In the genomic region with DNA sequence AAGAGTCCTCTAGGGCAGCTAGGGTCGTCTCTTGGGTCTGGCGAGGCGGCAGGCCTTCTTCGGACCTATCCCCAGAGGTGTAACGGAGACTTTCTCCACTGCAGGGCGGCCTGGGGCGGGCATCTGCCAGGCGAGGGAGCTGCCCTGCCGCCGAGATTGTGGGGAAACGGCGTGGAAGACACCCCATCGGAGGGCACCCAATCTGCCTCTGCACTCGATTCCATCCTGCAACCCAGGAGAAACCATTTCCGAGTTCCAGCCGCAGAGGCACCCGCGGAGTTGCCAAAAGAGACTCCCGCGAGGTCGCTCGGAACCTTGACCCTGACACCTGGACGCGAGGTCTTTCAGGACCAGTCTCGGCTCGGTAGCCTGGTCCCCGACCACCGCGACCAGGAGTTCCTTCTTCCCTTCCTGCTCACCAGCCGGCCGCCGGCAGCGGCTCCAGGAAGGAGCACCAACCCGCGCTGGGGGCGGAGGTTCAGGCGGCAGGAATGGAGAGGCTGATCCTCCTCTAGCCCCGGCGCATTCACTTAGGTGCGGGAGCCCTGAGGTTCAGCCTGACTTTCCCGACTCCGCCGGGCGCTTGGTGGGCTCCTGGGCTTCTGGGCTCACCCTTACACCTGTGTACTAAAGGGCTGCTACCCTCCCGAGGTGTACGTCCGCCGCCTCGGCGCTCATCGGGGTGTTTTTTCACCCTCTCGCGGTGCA, we compare ENCODE assay signal across 11 cellular contexts. TPM values are rescaled to one million over a fixed set of nuclear protein-coding genes. Genes with fewer than 3 reads are reported as not detected.
A peak's percentile ranks its signal among the peaks of the same experiment; 100 is the strongest.
DNase-seq lines count a peak whose midpoint lies in the region; ATAC-seq and TF ChIP-seq lines count a peak whose summit lies in the region.
"Had no signal": no experiment of that assay in that cellular context is flagged by ENCODE, and none has a peak within 500 bp of the region (broad histone marks: within the 10 kb centered on the region; RNA-seq: fewer than 3 reads in every experiment).

No MANE protein-coding gene starts in this region.

- H3K4me1 ChIP-seq in BLaER1 treated with 17β-estradiol and CSF1 and Interleukin-3, amounts not matched to agents 10 nM and 100 nM: peaks cover 6 to 16% (median 14%) of the 10 kb centered on the region in 10 experiments; a peak in 14 of 20 replicates
- H3K4me1 ChIP-seq in neural progenitor cell: peaks cover 30% of the 10 kb centered on the region

- H3K9me3 Mint-ChIP-seq in activated CD4-positive, alpha-beta memory T cell treated with anti-CD3 and anti-CD28 coated beads for 36 hours: no peaks in the 10 kb centered on the region
- peaks cover 6% of the 10 kb centered on the region for H3K9me3 Mint-ChIP-seq in neural progenitor cell

- POLR2A ChIA-PET in activated CD4-positive, alpha-beta memory T cell treated with anti-CD3 and anti-CD28 coated beads for 36 hours (lab: Charles Lee): no interaction called here

- peaks cover 80 to 88% (median 82%) of the 10 kb centered on the region in 11 experiments for H3K27me3 ChIP-seq in BLaER1 treated with 17β-estradiol and CSF1 and Interleukin-3, amounts not matched to agents 10 nM and 100 nM
- H3K27me3 ChIP-seq in neural progenitor cell: peaks cover 100% of the 10 kb centered on the region

- peaks cover 28% of the 10 kb centered on the region for H3K4me1 Mint-ChIP-seq in activated CD4-positive, alpha-beta memory T cell treated with anti-CD3 and anti-CD28 coated beads for 36 hours (ENCODE audit: low read depth)
- peaks cover 16% of the 10 kb centered on the region for H3K4me1 Mint-ChIP-seq in neural progenitor cell

- peaks cover 28 to 66% (median 45%) of the 10 kb centered on the region in 11 experiments for H3K9me3 ChIP-seq in BLaER1 treated with 17β-estradiol and CSF1 and Interleukin-3, amounts not matched to agents 10 nM and 100 nM (replicated peaks in 1 of 11)
- H3K9me3 ChIP-seq in neural progenitor cell (ENCODE audit: low read depth): no peaks in the 10 kb centered on the region

- H2AFZ ChIP-seq in neural progenitor cell (replicated peaks): peak overlapping the region; percentile 64
- H2AFZ ChIP-seq: PC-9 had no signal

- peak overlapping the region; percentile 39 for H3K4me3 Mint-ChIP-seq in activated CD4-positive, alpha-beta memory T cell treated with anti-CD3 and anti-CD28 coated beads for 36 hours
- peak overlapping the region; percentile 75 for H3K4me3 Mint-ChIP-seq in neural progenitor cell

- H3K79me2 ChIP-seq in neural progenitor cell (ENCODE audit: low read depth): no peaks in the 10 kb centered on the region

- H3K4me2 ChIP-seq in BLaER1 treated with 17β-estradiol and CSF1 and Interleukin-3, amounts not matched to agents 10 nM and 100 nM: peak overlapping the region; percentile 48 to 92 (median 74)
- peak overlapping the region; percentile 86 for H3K4me2 ChIP-seq in neural progenitor cell
- H3K4me2 ChIP-seq: PC-9 had no signal

- H3K9ac ChIP-seq in BLaER1 treated with 17β-estradiol and CSF1 and Interleukin-3, amounts not matched to agents 10 nM and 100 nM: peak overlapping the region in 5 of 11 experiments; percentile 14 to 56 (median 35); a peak in 7 of 22 replicates
- no peak overlapping the region for H3K9ac ChIP-seq in neural progenitor cell

- H4K20me1 ChIP-seq in BLaER1 treated with 17β-estradiol and CSF1 and Interleukin-3, amounts not matched to agents 10 nM and 100 nM: peaks cover 0 to 9% (median 0%) of the 10 kb centered on the region in 11 experiments; a peak in 2 of 22 replicates
- H4K20me1 ChIP-seq in neural progenitor cell (ENCODE audit: low read depth): peaks cover 51% of the 10 kb centered on the region

- H3K36me3 Mint-ChIP-seq in activated CD4-positive, alpha-beta memory T cell treated with anti-CD3 and anti-CD28 coated beads for 36 hours: no peaks in the 10 kb centered on the region
- H3K36me3 Mint-ChIP-seq in neural progenitor cell: peaks cover 3% of the 10 kb centered on the region

- H3K4me3 ChIP-seq in BLaER1 treated with 17β-estradiol and CSF1 and Interleukin-3, amounts not matched to agents 10 nM and 100 nM: peak overlapping the region; percentile 39 to 63 (median 50)
- peak overlapping the region; percentile 41 for H3K4me3 ChIP-seq in fibroblast of the aortic adventitia (ENCODE audit: low read depth, low read length)
- H3K4me3 ChIP-seq in neural progenitor cell: peak overlapping the region; percentile 44
- H3K4me3 ChIP-seq: PC-9 had no signal

- ATAC-seq in HG02981 (IDR thresholded peaks at IDR 0.05; ENCODE audit: unreplicated experiment) (no peak), GM18907 (IDR thresholded peaks at IDR 0.05; ENCODE audit: unreplicated experiment) (no peak)

- CTCF ChIA-PET in activated CD4-positive, alpha-beta memory T cell treated with anti-CD3 and anti-CD28 coated beads for 36 hours (lab: Charles Lee): interaction anchor here (0.6 to 1.6 kb wide), 4 partner anchors 10 to 485 kb away, joined by 3 to 7 read pairs (median 4); no protein-coding TSS in a partner anchor

- H3K27ac Mint-ChIP-seq in activated CD4-positive, alpha-beta memory T cell treated with anti-CD3 and anti-CD28 coated beads for 36 hours: no peak overlapping the region
- H3K27ac Mint-ChIP-seq in neural progenitor cell: no peak overlapping the region

- no peak for DNase-seq in activated CD4-positive, alpha-beta memory T cell treated with anti-CD3 and anti-CD28 coated beads for 36 hours
- DNase-seq in fibroblast of the aortic adventitia (ENCODE audit: low read depth): no peak
- DNase-seq in neural progenitor cell (ENCODE audit: low spot score): peak; percentile 73
- no peak for DNase-seq in nucleus accumbens (lab: John Stamatoyannopoulos, UW)
- no peak for DNase-seq in hypothalamus (lab: John Stamatoyannopoulos, UW)
- DNase-seq: DMS153 had no signal

- intact Hi-C loops in activated CD4-positive, alpha-beta memory T cell treated with anti-CD3 and anti-CD28 coated beads for 36 hours (cut with micrococcal nuclease): loop anchor here (5.0 to 10.0 kb wide), 2 partner anchors 59 to 196 kb away; partner anchors contain the start of gene SIX3

- H3K27me3 Mint-ChIP-seq in activated CD4-positive, alpha-beta memory T cell treated with anti-CD3 and anti-CD28 coated beads for 36 hours: peaks cover 76% of the 10 kb centered on the region
- peaks cover 80% of the 10 kb centered on the region for H3K27me3 Mint-ChIP-seq in neural progenitor cell (ENCODE audit: insufficient read depth, low read depth)

- H3K27ac ChIP-seq in BLaER1 treated with 17β-estradiol and CSF1 and Interleukin-3, amounts not matched to agents 10 nM and 100 nM: no peak overlapping the region
- H3K27ac ChIP-seq in neural progenitor cell: no peak overlapping the region
- H3K27ac ChIP-seq: PC-9 had no signal

- peaks cover 28% of the 10 kb centered on the region for H3F3A ChIP-seq in neural progenitor cell (ENCODE audit: low read depth)

- no peaks in the 10 kb centered on the region for H3K36me3 ChIP-seq in BLaER1 treated with 17β-estradiol and CSF1 and Interleukin-3, amounts not matched to agents 10 nM and 100 nM
- no peaks in the 10 kb centered on the region for H3K36me3 ChIP-seq in neural progenitor cell

- TF ChIP-seq CTCF in fibroblast of the aortic adventitia (IDR thresholded peaks at IDR 0.05; ENCODE audit: insufficient read depth, low read length): no peak
- no peak for TF ChIP-seq CTCF in neural progenitor cell (IDR thresholded peaks at IDR 0.05)

RNA-seq across cellular contexts. Expression of gene SIX2, which starts 8.2 kb away (rescaled TPM):
- not detected for total RNA-seq in activated CD4-positive, alpha-beta memory T cell treated with anti-CD3 and anti-CD28 coated beads for 36 hours
- total RNA-seq in fibroblast of the aortic adventitia (ENCODE audit: low replicate concordance) (2.9 and 8.3 TPM in 2 replicates), neural progenitor cell (ENCODE audit: low replicate concordance) (0.12 TPM in 1 of 2 replicates, not detected in the other)

RNA-seq across cellular contexts. Expression of gene SIX3, which starts 59.6 kb away (rescaled TPM):
- not detected for total RNA-seq in activated CD4-positive, alpha-beta memory T cell treated with anti-CD3 and anti-CD28 coated beads for 36 hours
- total RNA-seq in fibroblast of the aortic adventitia (ENCODE audit: low replicate concordance) (not detected in 2 replicates), neural progenitor cell (ENCODE audit: low replicate concordance) (14.5 and 28.8 TPM in 2 replicates)
- total RNA-seq: lower leg skin had no signal

Comparison
In these comparisons a context has a peak if more than half of its experiments do, and no peak if none do; other contexts are left out.
1. RNA of gene SIX3, which starts 59.6 kb away (total RNA-seq): 14.5 to 28.8 TPM in neural progenitor cell; not detected in activated CD4-positive, alpha-beta memory T cell treated with anti-CD3 and anti-CD28 coated beads for 36 hours and not detected in fibroblast of the aortic adventitia; every median in the first group is over 10 times any median in the second.
2. Peak in every context shown above with its lines, with median percentiles within 50 percentile points of each other: H3K4me3 ChIP-seq.